ENCODE assay signal across 8 cellular contexts in genomic region chr21:26070822-26071425, GRCh38.
A peak's percentile ranks its signal among the peaks of the same experiment; 100 is the strongest.
DNase-seq lines count a peak whose midpoint lies in the region; ATAC-seq and TF ChIP-seq lines count a peak whose summit lies in the region.

No MANE protein-coding gene starts in this region.

- H3K9me3 ChIP-seq in lung (ENCODE audit: control insufficient read depth in 2 of 2, insufficient read depth in 1 of 2, low read length in 1 of 2), result no peaks in the 10 kb centered on the region
- no peaks in the 10 kb centered on the region for H3K9me3 ChIP-seq in prostate gland

- TF ChIP-seq CTCF in astrocyte of the cerebellum (IDR thresholded peaks at IDR 0.05; ENCODE audit: low read depth, low read length, missing control alignments) (no peak), lung (IDR thresholded peaks at IDR 0.05; ENCODE audit: control extremely low read depth, extremely low read depth) (no peak), prostate gland (IDR thresholded peaks at IDR 0.05) (no peak)

- intact Hi-C loops in Right ventricle myocardium inferior (cut with DNase I) (no loop called here), cardiac septum (cut with DNase I) (loop anchor here (5.0 kb wide), 1 partner anchor 101 kb away; the partner anchor contains the start of gene APP), prostate gland (cut with DNase I) (loop anchor here (10.0 kb wide), 1 partner anchor 94 kb away; no protein-coding TSS in a partner anchor)

- H3K27me3 ChIP-seq in lung (ENCODE audit: control insufficient read depth, insufficient read depth) (no peaks in the 10 kb centered on the region), prostate gland (replicated peaks; ENCODE audit: insufficient read depth) (no peaks in the 10 kb centered on the region)

- ATAC-seq in Right ventricle myocardium inferior (peak; percentile 48), lung (ENCODE audit: insufficient read depth, low FRiP score) (peak; percentile 41), GM19023 (IDR thresholded peaks at IDR 0.05; ENCODE audit: unreplicated experiment) (no peak)

- peaks cover 5 to 26% of the 10 kb centered on the region in 2 donors for H3K4me1 ChIP-seq in lung (ENCODE audit: control insufficient read depth in 2 of 2, insufficient read depth in 2 of 2, low read length in 2 of 2)
- H3K4me1 ChIP-seq in prostate gland (replicated peaks), result no peaks in the 10 kb centered on the region

- H3K27ac ChIP-seq in lung (ENCODE audit: low read depth in 1 of 2, low read length in 1 of 2) (no peak overlapping the region), prostate gland (no peak overlapping the region)

- peak overlapping the region; percentile 0 for H3K4me3 ChIP-seq in astrocyte of the cerebellum (ENCODE audit: low read depth, low read length)
- H3K4me3 ChIP-seq in lung, result no peak overlapping the region
- no peak overlapping the region for H3K4me3 ChIP-seq in prostate gland

- WGBS in lung, 2 donors, result 3 to 4% methylated on average over 8 of the region's 8 CpGs
- WGBS in prostate gland, result 30% methylated on average over 8 of the region's 8 CpGs

- DNase-seq in Right ventricle myocardium inferior (ENCODE audit: missing footprints) (no peak), cardiac septum (ENCODE audit: low spot score) (no peak), NCI-H2029 treated with DMSO at 0.1 percent for 48 hours (lab: John Stamatoyannopoulos, UW) (peak; percentile 47), astrocyte of the cerebellum (ENCODE audit: low read depth) (peak; percentile 24), lung (ENCODE audit: low spot score) (peak; percentile 52), A172 (ENCODE audit: low spot score) (no peak), prostate gland (ENCODE audit: low spot score) (no peak)

- TF ChIP-seq POLR2A in prostate gland (IDR thresholded peaks at IDR 0.05), result no peak

- in situ Hi-C loops in astrocyte of the cerebellum (cut with HindIII; ENCODE audit: low sequenced_read_pairs), result no loop called here

- H3K36me3 ChIP-seq in lung (ENCODE audit: control insufficient read depth in 2 of 2, insufficient read depth in 2 of 2, low read length in 2 of 2) (no peaks in the 10 kb centered on the region), prostate gland (no peaks in the 10 kb centered on the region)

Comparison
In these comparisons a context has a peak if more than half of its experiments do, and no peak if none do; other contexts are left out.
1. DNase-seq: peak in NCI-H2029 treated with DMSO at 0.1 percent for 48 hours (single experiment), astrocyte of the cerebellum (single experiment) and lung (single experiment); none in Right ventricle myocardium inferior (single experiment), cardiac septum (single experiment), A172 (single experiment) and prostate gland (single experiment).